15 cellular contexts compared by ENCODE assay signal in the genomic region with DNA sequence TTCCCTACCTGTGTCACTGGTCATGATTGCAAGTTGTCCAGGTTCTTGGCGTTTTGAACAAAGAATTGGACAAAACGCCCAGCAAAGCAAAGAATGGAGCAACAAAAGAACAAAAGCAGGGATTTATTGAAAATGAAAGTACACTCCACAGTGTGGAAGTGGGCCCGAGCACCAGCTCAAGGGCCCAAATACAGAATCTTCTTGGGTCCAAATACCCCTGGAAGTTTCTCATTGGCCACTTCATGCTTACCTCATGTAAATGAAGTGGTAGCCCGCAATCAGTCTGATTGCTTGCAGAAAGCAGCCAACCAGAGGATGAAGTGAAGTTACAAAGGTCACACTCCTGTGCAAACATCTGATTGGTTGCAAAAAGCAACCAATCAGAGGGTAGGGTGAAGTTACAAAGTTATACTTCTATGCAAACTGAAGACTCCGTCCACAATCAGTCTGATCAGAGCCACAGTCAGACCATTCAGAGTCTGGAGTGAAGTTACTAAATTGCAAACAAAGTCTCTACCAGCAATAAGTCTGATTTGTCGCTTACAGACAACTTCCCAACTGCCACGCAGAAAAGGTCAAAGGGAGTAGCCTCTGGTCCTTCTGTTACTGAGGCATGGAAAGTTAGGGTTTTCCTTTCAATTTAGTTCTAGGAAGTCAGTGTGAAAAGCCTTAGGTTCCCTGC. TPM values are rescaled to one million over a fixed set of nuclear protein-coding genes. Genes with fewer than 3 reads are reported as not detected.
A peak's percentile ranks its signal among the peaks of the same experiment; 100 is the strongest.
DNase-seq lines count a peak whose midpoint lies in the region; TF ChIP-seq lines count a peak whose summit lies in the region.
"Had no signal": no experiment of that assay in that cellular context is flagged by ENCODE, and none has a peak within 500 bp of the region (broad histone marks: within the 10 kb centered on the region; RNA-seq: fewer than 3 reads in every experiment).

No MANE protein-coding gene starts in this region.

- peak overlapping the region; percentile 87 to 93 (median 91) for H3K27ac Mint-ChIP-seq in nephron
- H3K27ac Mint-ChIP-seq in type B pancreatic cell = peak overlapping the region; percentile 100

- H3K4me1 Mint-ChIP-seq in nephron = peaks cover 33% of the 10 kb centered on the region
- peaks cover 18% of the 10 kb centered on the region for H3K4me1 Mint-ChIP-seq in type B pancreatic cell (ENCODE audit: unreplicated experiment)

- DNase-seq in NCI-H460 (ENCODE audit: extremely low read depth, low read depth) = peak; percentile 88
- no peak for DNase-seq in epithelial cell of prostate (ENCODE audit: low read depth, low spot score)
- DNase-seq in type B pancreatic cell (ENCODE audit: extremely low spot score, unreplicated experiment) = no peak
- DNase-seq in NCI-H146 (lab: John Stamatoyannopoulos, UW) = no peak
- DNase-seq in activated CD4-positive, alpha-beta T cell treated with anti-CD3 and anti-CD28 coated beads for 48 hours = no peak
- DNase-seq in dermis blood vessel endothelial cell = no peak
- DNase-seq: activated CD4-positive, CD25-positive, alpha-beta regulatory T cell treated with anti-CD3 and anti-CD28 coated beads, Interleukin-2, amount 50 U/mL, for 72 hours; activated T-cell treated with anti-CD3 and anti-CD28 coated beads, Interleukin-2, amount 50 U/mL, for 4 hours; amygdala; hippocampal formation; NCI-H1105; retina; substantia nigra had no signal

- TF ChIP-seq CTCF in nephron (IDR thresholded peaks at IDR 0.05; ENCODE audit: unreplicated experiment in 3 of 3) = no peak
- no peak for TF ChIP-seq CTCF in type B pancreatic cell (conservative IDR thresholded peaks at IDR 0.05)

- H3K4me3 Mint-ChIP-seq in nephron (no peak overlapping the region), type B pancreatic cell (peak overlapping the region; percentile 24)
- H3K4me3 Mint-ChIP-seq: activated T-cell treated with anti-CD3 and anti-CD28 coated beads, Interleukin-2, amount 50 U/mL, for 4 hours; endodermal cell had no signal

- peak overlapping the region; percentile 96 for H3K27ac ChIP-seq in epithelial cell of prostate

- H3K36me3 Mint-ChIP-seq in nephron (ENCODE audit: low read depth) = peaks cover 7% of the 10 kb centered on the region
- H3K36me3 Mint-ChIP-seq in type B pancreatic cell = peaks cover 14% of the 10 kb centered on the region

- no peaks in the 10 kb centered on the region for H3K27me3 Mint-ChIP-seq in nephron (ENCODE audit: low read depth)
- peaks cover 4% of the 10 kb centered on the region for H3K27me3 Mint-ChIP-seq in type B pancreatic cell

- H3K9me3 Mint-ChIP-seq in nephron = peaks cover 16% of the 10 kb centered on the region
- peaks cover 6% of the 10 kb centered on the region for H3K9me3 Mint-ChIP-seq in type B pancreatic cell
- H3K9me3 Mint-ChIP-seq: activated T-cell treated with anti-CD3 and anti-CD28 coated beads, Interleukin-2, amount 50 U/mL, for 4 hours had no signal

RNA-seq across cellular contexts. Expression of a gene that starts 8.3 kb away (rescaled TPM):
- total RNA-seq in NCI-H460 (2014; rRNA removed; shearing (Covaris generic)) = 898 and 928 TPM in 2 replicates
- polyA plus RNA-seq in NCI-H460 (2014; cell fraction: nucleus; rRNA removed) = 424 and 469 TPM in 2 replicates
- total RNA-seq in type B pancreatic cell (ENCODE audit: low replicate concordance) (39.4 and 82.3 TPM in 2 replicates), dermis blood vessel endothelial cell (921 and 1,047 TPM in 2 replicates)
- total RNA-seq: endodermal cell had no signal

RNA-seq across cellular contexts. Expression of a gene that starts 52.3 kb away (rescaled TPM):
- total RNA-seq in NCI-H460 (2014; rRNA removed; shearing (Covaris generic)) = 12.5 and 14.4 TPM in 2 replicates
- 13.2 and 19.0 TPM in 2 replicates for polyA plus RNA-seq in NCI-H460 (2014; cell fraction: nucleus; rRNA removed)
- total RNA-seq in type B pancreatic cell (ENCODE audit: low replicate concordance) (0.33 TPM in 1 of 2 replicates, not detected in the other), dermis blood vessel endothelial cell (363 and 529 TPM in 2 replicates)
- total RNA-seq: activated T-cell treated with anti-CD3 and anti-CD28 coated beads, Interleukin-2, amount 50 U/mL, for 4 hours had no signal

Comparison
In these comparisons a context has a peak if more than half of its experiments do, and no peak if none do; other contexts are left out.
1. RNA of a gene that starts 8.3 kb away (total RNA-seq): 921 to 1,047 TPM in dermis blood vessel endothelial cell and 898 to 928 TPM in NCI-H460; 39.4 to 82.3 TPM in type B pancreatic cell; every median in the first group is over 10 times any median in the second.
2. RNA of a gene that starts 52.3 kb away (total RNA-seq): 363 to 529 TPM in dermis blood vessel endothelial cell; 12.5 to 14.4 TPM in NCI-H460 and 0.33 TPM in type B pancreatic cell; every median in the first group is over 10 times any median in the second.